In genomic region chr12:115570271-115570777, GRCh38 we compare ENCODE assay signal across 18 cellular contexts.
DNase-seq lines count a peak whose midpoint lies in the region; ATAC-seq and TF ChIP-seq lines count a peak whose summit lies in the region.
"Had no signal": no experiment of that assay in that cellular context is flagged by ENCODE, and none has a peak within 500 bp of the region (broad histone marks: within the 10 kb centered on the region; RNA-seq: fewer than 3 reads in every experiment).

No MANE protein-coding gene starts in this region.

- no peaks in the 10 kb centered on the region for H3K27me3 Mint-ChIP-seq in type B pancreatic cell
- H3K27me3 Mint-ChIP-seq: activated T-helper 17 cell treated with anti-CD3 and anti-CD28 coated beads, Interleukin-2, amount 50 U/mL, for 72 hours; T-cell had no signal

- H3K4me1 Mint-ChIP-seq in type B pancreatic cell (ENCODE audit: unreplicated experiment): peaks cover 8% of the 10 kb centered on the region
- H3K4me1 Mint-ChIP-seq: activated T-helper 17 cell treated with anti-CD3 and anti-CD28 coated beads, Interleukin-2, amount 50 U/mL, for 72 hours; T-cell had no signal

- no peaks in the 10 kb centered on the region for H3F3A ChIP-seq in SK-N-SH (replicated peaks; ENCODE audit: insufficient read depth)

- H3K36me3 ChIP-seq in SK-N-SH (replicated peaks in 1 of 2; ENCODE audit: control insufficient read depth in 1 of 2, insufficient read depth in 2 of 2, low read length in 1 of 2) (no peaks in the 10 kb centered on the region), colonic mucosa (no peaks in the 10 kb centered on the region)
- H3K36me3 ChIP-seq: lower lobe of right lung, thoracic aorta had no signal

- peak overlapping the region; percentile 50; the same call in 1 of the 2 replicates for H3K9ac ChIP-seq in SK-N-SH
- H3K9ac ChIP-seq in colonic mucosa (ENCODE audit: low read depth in 2 of 2, low read length in 2 of 2): no peak overlapping the region

- H3K27me3 ChIP-seq in SK-N-SH (ENCODE audit: insufficient read depth) (no peaks in the 10 kb centered on the region), colonic mucosa (no peaks in the 10 kb centered on the region)

- no peak overlapping the region for H3K27ac Mint-ChIP-seq in type B pancreatic cell
- H3K27ac Mint-ChIP-seq: activated T-helper 17 cell treated with anti-CD3 and anti-CD28 coated beads, Interleukin-2, amount 50 U/mL, for 72 hours; T-cell had no signal

- TF ChIP-seq EP300 in SK-N-SH (IDR thresholded peaks at IDR 0.05; ENCODE audit: borderline replicate concordance in 1 of 2, low read depth in 1 of 2, low read length in 1 of 2): peak; percentile 13 to 44; a peak in 2 of 4 replicates

- POLR2A ChIA-PET in SK-N-SH (lab: Yijun Ruan, JAX): interaction anchor here (1.3 to 2.2 kb wide), 3 partner anchors 115 to 898 kb away, joined by 3 to 9 read pairs (median 4); partner anchors contain the start of gene TBX3

- ATAC-seq in HG02798 (IDR thresholded peaks at IDR 0.05; ENCODE audit: poor library complexity, unreplicated experiment): no peak
- ATAC-seq: activated T-helper 17 cell treated with anti-CD3 and anti-CD28 coated beads, Interleukin-2, amount 50 U/mL, for 72 hours; lower lobe of right lung; T-cell had no signal

- H3K4me3 ChIP-seq in SK-N-SH (ENCODE audit: low read depth in 2 of 2, low read length in 1 of 2): peak overlapping the region; percentile 48 to 54
- peak overlapping the region; percentile 10 for H3K4me3 ChIP-seq in fibroblast of the aortic adventitia (ENCODE audit: low read depth, low read length)
- H3K4me3 ChIP-seq in colonic mucosa: no peak overlapping the region
- H3K4me3 ChIP-seq: K562, lower lobe of right lung, smooth muscle cell, thoracic aorta had no signal

- no peaks in the 10 kb centered on the region for H4K20me1 ChIP-seq in SK-N-SH (ENCODE audit: insufficient read depth)

- H3K79me2 ChIP-seq in SK-N-SH (ENCODE audit: insufficient read depth): no peaks in the 10 kb centered on the region

- intact Hi-C loops in colonic mucosa (cut with DNase I): no loop called here

- H3K4me1 ChIP-seq in SK-N-SH (ENCODE audit: control insufficient read depth in 1 of 2, insufficient read depth in 2 of 2, low read depth in 1 of 2, low read length in 1 of 2): peaks cover 0 to 7% of the 10 kb centered on the region in 2 experiments; a peak in 2 of 4 replicates
- H3K4me1 ChIP-seq in colonic mucosa: peaks cover 3% of the 10 kb centered on the region
- H3K4me1 ChIP-seq: lower lobe of right lung had no signal

- H3K27ac ChIP-seq in SK-N-SH (ENCODE audit: low read depth in 2 of 2, low read length in 1 of 2) (peak overlapping the region in 1 of 2 experiments; percentile 87; a peak in 1 of 4 replicates), colonic mucosa (no peak overlapping the region)
- H3K27ac ChIP-seq: 22Rv1, lower lobe of right lung, thoracic aorta had no signal

- peak overlapping the region; percentile 89 for H3K4me2 ChIP-seq in SK-N-SH
- H3K4me2 ChIP-seq: smooth muscle cell had no signal

- H3K9me3 ChIP-seq in SK-N-SH (no peaks in the 10 kb centered on the region), colonic mucosa (no peaks in the 10 kb centered on the region)
- H3K9me3 ChIP-seq: lower lobe of right lung, thoracic aorta had no signal

- no peaks in the 10 kb centered on the region for H3K36me3 Mint-ChIP-seq in type B pancreatic cell
- H3K36me3 Mint-ChIP-seq: T-cell had no signal

- DNase-seq in NCI-H1105 (lab: John Stamatoyannopoulos, UW) (peak; percentile 58), NCI-H1105 treated with DMSO at 0.1 percent for 48 hours (lab: John Stamatoyannopoulos, UW) (no peak), SK-N-SH (peak; percentile 72), fibroblast of the aortic adventitia (ENCODE audit: low read depth) (peak; percentile 13), type B pancreatic cell (ENCODE audit: extremely low spot score, unreplicated experiment) (no peak), OCI-M1 (lab: John Stamatoyannopoulos, UW) (no peak), colonic mucosa (no peak)
- DNase-seq: activated CD4-positive, alpha-beta T cell treated with anti-CD3 and anti-CD28 coated beads, Interleukin-2, amount 50 U/mL, for 1 hour; Calu3; lower lobe of right lung; NCI-H2029; T-cell had no signal

- CTCF ChIA-PET in SK-N-SH (lab: Yijun Ruan, JAX): interaction anchor here (0.6 to 2.1 kb wide), 14 partner anchors 10 to 903 kb away, joined by 3 to 12 read pairs (median 4); no protein-coding TSS in a partner anchor

- peak overlapping the region; percentile 7; the same call in 1 of the 2 replicates for H2AFZ ChIP-seq in SK-N-SH (ENCODE audit: low read depth)

- WGBS in SK-N-SH (ENCODE audit: low lambda C conversion rate): 4% methylated on average over 16 of the region's 19 CpGs

- 0 out of 2 replicates have a peak, but pooled peaks have one; percentile 8 for TF ChIP-seq RAD21 in SK-N-SH (IDR thresholded peaks at IDR 0.05; ENCODE audit: low read length)

- no peak for TF ChIP-seq CTCF in SK-N-SH (IDR thresholded peaks at IDR 0.05)
- TF ChIP-seq CTCF in fibroblast of the aortic adventitia (IDR thresholded peaks at IDR 0.05; ENCODE audit: insufficient read depth, low read length): no peak
- no peak for TF ChIP-seq CTCF in type B pancreatic cell (conservative IDR thresholded peaks at IDR 0.05)
- no peak for TF ChIP-seq CTCF in colonic mucosa (IDR thresholded peaks at IDR 0.05)

- peak overlapping the region; percentile 37 for H3K4me3 Mint-ChIP-seq in type B pancreatic cell
- H3K4me3 Mint-ChIP-seq: activated T-helper 17 cell treated with anti-CD3 and anti-CD28 coated beads, Interleukin-2, amount 50 U/mL, for 72 hours; T-cell had no signal

- no peaks in the 10 kb centered on the region for H3K9me3 Mint-ChIP-seq in type B pancreatic cell

- H3K9me2 ChIP-seq in SK-N-SH: no peaks in the 10 kb centered on the region

TF ChIP-seq in SK-N-SH, 30 proteins besides CTCF, POLR2A, EP300 and RAD21:
- TF ChIP-seq SMC3 (IDR thresholded peaks at IDR 0.05; ENCODE audit: low read depth, low read length) (no peak), RXRA (IDR thresholded peaks at IDR 0.05; ENCODE audit: borderline replicate concordance, low read depth) (no peak), GABPA (IDR thresholded peaks at IDR 0.05; ENCODE audit: low read depth) (no peak), GATA2 (CRISPR knock-in tag; IDR thresholded peaks at IDR 0.05) (peak; percentile 40; the same call in 1 of the 2 replicates), SIN3A (IDR thresholded peaks at IDR 0.05; ENCODE audit: borderline replicate concordance, low read depth, low read length) (no peak), RFX5 (IDR thresholded peaks at IDR 0.05; ENCODE audit: low read length) (no peak), USF1 (IDR thresholded peaks at IDR 0.05; ENCODE audit: borderline replicate concordance, low read depth) (no peak), TAF1 (IDR thresholded peaks at IDR 0.05; ENCODE audit: borderline replicate concordance, low read depth, low read length) (no peak)

Comparison
In these comparisons a context has a peak if more than half of its experiments do, and no peak if none do; other contexts are left out.
1. DNase-seq: peak in NCI-H1105 (single experiment), SK-N-SH (single experiment) and fibroblast of the aortic adventitia (single experiment); none in NCI-H1105 treated with DMSO at 0.1 percent for 48 hours (single experiment), type B pancreatic cell (single experiment), OCI-M1 (single experiment) and colonic mucosa (single experiment).